ENCODE assay signal across 11 cellular contexts in genomic region chr7:130865408-130866236, GRCh38.
DNase-seq lines count a peak whose midpoint lies in the region; ATAC-seq, FAIRE-seq and TF ChIP-seq lines count a peak whose summit lies in the region.
"Had no signal": no experiment of that assay in that cellular context is flagged by ENCODE, and none has a peak within 500 bp of the region (broad histone marks: within the 10 kb centered on the region; RNA-seq: fewer than 3 reads in every experiment).

No MANE protein-coding gene starts in this region.

- H3K27me3 Mint-ChIP-seq in nephron progenitor cell (ENCODE audit: low read depth, poor library complexity), result peaks cover 11% of the 10 kb centered on the region
- H3K27me3 Mint-ChIP-seq: activated naive CD4-positive, alpha-beta T cell treated with anti-CD3 and anti-CD28 coated beads, Interleukin-2, amount 50 U/mL, for 24 hours had no signal

- H3K4me3 Mint-ChIP-seq in nephron progenitor cell, result no peak overlapping the region
- H3K4me3 Mint-ChIP-seq: nephron had no signal

- no peak overlapping the region for H3K27ac Mint-ChIP-seq in nephron progenitor cell
- H3K27ac Mint-ChIP-seq: nephron had no signal

- peak; percentile 23 for DNase-seq in DMS53 (lab: John Stamatoyannopoulos, UW)
- DNase-seq in DMS53 treated with DMSO at 0.1 percent for 48 hours (lab: John Stamatoyannopoulos, UW; ENCODE audit: unreplicated experiment), result no peak
- peak; percentile 41 for DNase-seq in NCI-H226
- DNase-seq in astrocyte of the hippocampus (ENCODE audit: low read depth, low spot score), result peak; percentile 64
- DNase-seq in nephron progenitor cell, result peak; percentile 51
- no peak for DNase-seq in globus pallidus (ENCODE audit: low spot score)
- DNase-seq in H54 (ENCODE audit: insufficient read length, low spot score), result no peak

- H3K4me1 Mint-ChIP-seq in nephron progenitor cell, result no peaks in the 10 kb centered on the region
- H3K4me1 Mint-ChIP-seq: activated naive CD4-positive, alpha-beta T cell treated with anti-CD3 and anti-CD28 coated beads, Interleukin-2, amount 50 U/mL, for 24 hours; nephron had no signal

- no peak for TF ChIP-seq POLR2A in H54 (IDR thresholded peaks at IDR 0.05; ENCODE audit: low read depth, low read length)

- no peak for ATAC-seq in HG03469 (IDR thresholded peaks at IDR 0.05; ENCODE audit: unreplicated experiment)

- H3K9me3 Mint-ChIP-seq in nephron progenitor cell, result peaks cover 18% of the 10 kb centered on the region

- FAIRE-seq in H54 (lab: Jason Lieb, UNC), result no peak
- FAIRE-seq: A204.1 had no signal

- no peaks in the 10 kb centered on the region for H3K36me3 Mint-ChIP-seq in nephron progenitor cell (ENCODE audit: low read depth)

- no peak for TF ChIP-seq CTCF in nephron progenitor cell (IDR thresholded peaks at IDR 0.05)

Comparison
In these comparisons a context has a peak if more than half of its experiments do, and no peak if none do; other contexts are left out.
1. DNase-seq: peak in DMS53 (single experiment), NCI-H226 (single experiment), astrocyte of the hippocampus (single experiment) and nephron progenitor cell (single experiment); none in DMS53 treated with DMSO at 0.1 percent for 48 hours (single experiment), globus pallidus (single experiment) and H54 (single experiment).